8 cellular contexts compared by ENCODE assay signal in the genomic region with DNA sequence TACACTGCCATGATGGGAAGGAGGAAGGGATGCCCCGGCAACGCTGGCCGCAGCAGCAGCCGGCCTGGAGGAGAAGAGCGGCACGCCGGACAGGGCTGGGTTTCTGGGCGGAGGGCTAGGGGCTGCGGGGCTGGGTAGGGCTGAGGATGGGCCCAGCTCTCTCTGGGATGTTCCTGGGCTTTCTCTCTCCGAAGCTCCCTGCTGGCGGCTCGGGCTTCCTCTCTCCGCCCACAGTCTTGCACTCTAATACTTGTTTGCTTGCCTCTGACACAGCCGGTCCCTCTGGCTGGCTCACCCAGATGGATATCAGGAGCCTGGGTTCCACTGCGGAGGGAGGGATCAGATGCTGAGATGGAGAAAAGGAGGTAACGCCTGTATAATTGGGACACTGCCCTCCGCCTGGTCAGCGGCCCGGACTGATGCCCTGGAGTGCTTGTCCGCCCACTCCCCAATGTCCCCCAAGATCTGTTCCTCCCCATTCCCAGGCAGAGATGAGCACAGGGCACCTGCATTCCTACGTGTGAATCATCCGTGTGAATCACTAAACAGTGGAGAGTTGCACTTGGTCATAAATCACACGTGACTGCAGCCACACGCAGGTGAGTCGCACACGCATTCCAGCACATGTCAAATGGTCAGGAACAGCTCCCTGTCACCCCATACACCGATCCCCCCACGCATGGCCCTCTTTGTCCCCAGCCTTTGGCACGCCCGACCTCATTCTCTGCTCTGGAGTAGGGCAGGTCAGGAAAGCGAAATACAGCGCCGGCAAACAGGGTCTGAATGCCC. TPM values are rescaled to one million over a fixed set of nuclear protein-coding genes. Genes with fewer than 3 reads are reported as not detected.
DNase-seq lines count a peak whose midpoint lies in the region; ATAC-seq and TF ChIP-seq lines count a peak whose summit lies in the region.

ALOXE3 (minus strand) TSS at position 535 of the 789 bp plus-strand sequence; CDS start at position 11, 524 bp downstream.

- peaks cover 49% of the 10 kb centered on the region for H3K4me1 ChIP-seq in CD4-positive, CD25-positive, alpha-beta regulatory T cell (ENCODE audit: control insufficient read depth, insufficient read depth, low read length, poor library complexity, severe bottlenecking)
- peaks cover 5% of the 10 kb centered on the region for H3K4me1 ChIP-seq in fibroblast of lung (ENCODE audit: control insufficient read depth, extremely low read depth, insufficient read depth, low read length)

- H3K27ac ChIP-seq in CD4-positive, CD25-positive, alpha-beta regulatory T cell (ENCODE audit: insufficient read depth, low read length, poor library complexity, severe bottlenecking): peak within 1 kb of the TSS; percentile 75
- no peak within 1 kb of the TSS for H3K27ac ChIP-seq in fibroblast of lung (ENCODE audit: insufficient read depth, low read length)
- H3K27ac ChIP-seq in neural cell (ENCODE audit: low read length): peak within 1 kb of the TSS; percentile 79

- H3K27me3 ChIP-seq in CD4-positive, CD25-positive, alpha-beta regulatory T cell (ENCODE audit: control insufficient read depth, insufficient read depth, low read length): peaks cover 22% of the 10 kb centered on the region
- H3K27me3 ChIP-seq in fibroblast of lung (ENCODE audit: control insufficient read depth, insufficient read depth, low read length) (peaks cover 30% of the 10 kb centered on the region), neural cell (ENCODE audit: insufficient read depth, low read depth, low read length) (peaks cover 58% of the 10 kb centered on the region)

- H3K9me2 ChIP-seq in neural cell (ENCODE audit: insufficient read depth, low read length): no peaks in the 10 kb centered on the region

- TF ChIP-seq CTCF in fibroblast of lung (conservative IDR thresholded peaks at IDR 0.05 in 1 of 2, IDR thresholded peaks at IDR 0.05 in 1 of 2; ENCODE audit: low read depth in 1 of 2, low read length in 2 of 2): no peak
- TF ChIP-seq CTCF in neural cell (IDR thresholded peaks at IDR 0.05; ENCODE audit: poor library complexity, severe bottlenecking): no peak

- H3K4me2 ChIP-seq in fibroblast of lung (ENCODE audit: extremely low read depth, insufficient read depth, low read length) (peak within 1 kb of the TSS; percentile 99), neural cell (ENCODE audit: low read length) (peak within 1 kb of the TSS; percentile 91)

- H3K9me3 Mint-ChIP-seq in CD4-positive, CD25-positive, alpha-beta regulatory T cell: peaks cover 0 to 11% (median 0%) of the 10 kb centered on the region in 7 donors

- no peak for TF ChIP-seq RAD21 in neural cell (conservative IDR thresholded peaks at IDR 0.05)

- peaks cover 12% of the 10 kb centered on the region for H3F3A ChIP-seq in neural cell (ENCODE audit: insufficient read depth, low read length, poor library complexity, severe bottlenecking)

- H3K36me3 ChIP-seq in CD4-positive, CD25-positive, alpha-beta regulatory T cell (ENCODE audit: control insufficient read depth, insufficient read depth, low read length): no peaks in the 10 kb centered on the region
- H3K36me3 ChIP-seq in fibroblast of lung (ENCODE audit: control insufficient read depth, insufficient read depth, low read length): no peaks in the 10 kb centered on the region
- H3K36me3 ChIP-seq in neural cell (ENCODE audit: insufficient read depth, low read length): no peaks in the 10 kb centered on the region

- peak in 1 of 2 donors; percentile 1 for ATAC-seq in CD4-positive, CD25-positive, alpha-beta regulatory T cell (ENCODE audit: low read depth in 2 of 2)
- ATAC-seq in HG03439 (IDR thresholded peaks at IDR 0.05; ENCODE audit: unreplicated experiment) (peak; percentile 0), HG02642 (IDR thresholded peaks at IDR 0.05; ENCODE audit: poor library complexity, unreplicated experiment) (no peak), GM19452 (IDR thresholded peaks at IDR 0.05; ENCODE audit: unreplicated experiment) (no peak)

- H3K36me3 Mint-ChIP-seq in CD4-positive, CD25-positive, alpha-beta regulatory T cell: peaks cover 7% of the 10 kb centered on the region

- H3K4me3 Mint-ChIP-seq in CD4-positive, CD25-positive, alpha-beta regulatory T cell: peak within 1 kb of the TSS; percentile 93 to 98 (median 94)

- H2AFZ ChIP-seq in fibroblast of lung (ENCODE audit: low read length) (peak within 1 kb of the TSS; percentile 60), neural cell (ENCODE audit: low read depth, low read length) (peak within 1 kb of the TSS; percentile 90)

- no peaks in the 10 kb centered on the region for H3K79me2 ChIP-seq in fibroblast of lung (ENCODE audit: control insufficient read depth, insufficient read depth, low read length)
- no peaks in the 10 kb centered on the region for H3K79me2 ChIP-seq in neural cell (replicated peaks; ENCODE audit: insufficient read depth, low read length)

- DNase-seq in CD4-positive, CD25-positive, alpha-beta regulatory T cell: no peak
- DNase-seq in activated CD4-positive, alpha-beta T cell treated with anti-CD3 and anti-CD28 coated beads, Interleukin-2, amount 50 U/mL, for 1 hour: peak; percentile 14
- DNase-seq in fibroblast of lung (ENCODE audit: low read depth in 2 of 2): peak; percentile 36 to 75
- no peak for DNase-seq in pons (ENCODE audit: low spot score)

- H3K4me3 ChIP-seq in CD4-positive, CD25-positive, alpha-beta regulatory T cell (ENCODE audit: low read depth, low read length): peak within 1 kb of the TSS; percentile 86
- H3K4me3 ChIP-seq in fibroblast of lung (replicated peaks in 1 of 4; ENCODE audit: control extremely low read depth in 1 of 4, insufficient read depth in 1 of 4, low read depth in 3 of 4, low read length in 4 of 4) (peak within 1 kb of the TSS; percentile 9 to 83 (median 66)), neural cell (ENCODE audit: low read length) (peak within 1 kb of the TSS; percentile 88)

- peaks cover 16 to 53% (median 31%) of the 10 kb centered on the region in 4 donors for H3K4me1 Mint-ChIP-seq in CD4-positive, CD25-positive, alpha-beta regulatory T cell

- H3K9me3 ChIP-seq in CD4-positive, CD25-positive, alpha-beta regulatory T cell (ENCODE audit: control insufficient read depth in 2 of 2, low read length in 2 of 2): no peaks in the 10 kb centered on the region
- H3K9me3 ChIP-seq in fibroblast of lung (ENCODE audit: control insufficient read depth, insufficient read depth, low read depth, low read length) (no peaks in the 10 kb centered on the region), neural cell (ENCODE audit: low read length) (no peaks in the 10 kb centered on the region)

- H4K20me1 ChIP-seq in fibroblast of lung (ENCODE audit: control insufficient read depth, extremely low read depth, insufficient read depth, low read length) (no peaks in the 10 kb centered on the region), neural cell (ENCODE audit: insufficient read depth) (peaks cover 6% of the 10 kb centered on the region)

- no peak for TF ChIP-seq EP300 in neural cell (conservative IDR thresholded peaks at IDR 0.05; ENCODE audit: poor library complexity, severe bottlenecking)

- H3K27me3 Mint-ChIP-seq in CD4-positive, CD25-positive, alpha-beta regulatory T cell: peaks cover 82% of the 10 kb centered on the region

- H3K9ac ChIP-seq in fibroblast of lung (ENCODE audit: insufficient read depth, low read length): no peak within 1 kb of the TSS
- peak within 1 kb of the TSS; percentile 80 for H3K9ac ChIP-seq in neural cell (ENCODE audit: low read length)

- peak within 1 kb of the TSS; percentile 95 to 100 (median 99) for H3K27ac Mint-ChIP-seq in CD4-positive, CD25-positive, alpha-beta regulatory T cell

TF ChIP-seq in neural cell, 6 proteins besides CTCF, POLR2A, EP300 and RAD21:
- TF ChIP-seq EZH2 (IDR thresholded peaks at IDR 0.05; ENCODE audit: borderline replicate concordance, insufficient read depth, low read length, poor library complexity, severe bottlenecking): no peak
- TF ChIP-seq MXI1 (conservative IDR thresholded peaks at IDR 0.05; ENCODE audit: poor library complexity, severe bottlenecking): peak; percentile 75
- TF ChIP-seq TAF1 (IDR thresholded peaks at IDR 0.05; ENCODE audit: low read depth): no peak

RNA-seq across cellular contexts. Expression of gene ALOXE3, which starts in this region (rescaled TPM):
- total RNA-seq in CD4-positive, CD25-positive, alpha-beta regulatory T cell: 0.15 TPM
- polyA plus RNA-seq in CD4-positive, CD25-positive, alpha-beta regulatory T cell: under 1 TPM in 3 of 4 donors, not detected in 1; 0.18 to 0.51 (median 0.42) TPM
- not detected in 2 replicates for total RNA-seq in fibroblast of lung
- polyA plus RNA-seq in fibroblast of lung: 0.01 and 0.03 TPM in 2 replicates
- polyA plus RNA-seq in fibroblast of lung (2012): not detected in 2 replicates
- polyA minus RNA-seq in fibroblast of lung (ENCODE audit: low replicate concordance): not detected in 2 replicates
- 0.77 and 1.6 TPM in 2 replicates for polyA plus RNA-seq in neural cell
- polyA minus RNA-seq in neural cell: 0.73 and 0.81 TPM in 2 replicates

Comparison
In these comparisons a context has a peak if more than half of its experiments do, and no peak if none do; other contexts are left out.
1. Peak in DNase-seq, H3K4me3 ChIP-seq and H3K4me2 ChIP-seq in fibroblast of lung; RNA of the gene not detected or under 1 TPM.